24 cellular contexts compared by ENCODE assay signal in genomic region chr18:62418258-62418657, GRCh38.
DNase-seq lines count a peak whose midpoint lies in the region; ATAC-seq and FAIRE-seq lines count a peak whose summit lies in the region.
"Had no signal": no experiment of that assay in that cellular context is flagged by ENCODE, and none has a peak within 500 bp of the region (broad histone marks: within the 10 kb centered on the region; RNA-seq: fewer than 3 reads in every experiment).

No MANE protein-coding gene starts in this region.

- H3K4me3 Mint-ChIP-seq in activated naive CD4-positive, alpha-beta T cell treated with anti-CD3 and anti-CD28 coated beads, Interleukin-2, amount 50 U/mL, for 24 hours = no peak overlapping the region
- H3K4me3 Mint-ChIP-seq in activated CD8-positive, alpha-beta T cell treated with anti-CD3 and anti-CD28 coated beads, Interleukin-2, amount 10 ng/mL, durations not matched to agents 7 days and 5 days = no peak overlapping the region
- no peak overlapping the region for H3K4me3 Mint-ChIP-seq in stimulated activated effector memory CD8-positive, alpha-beta T cell treated with anti-CD3 and anti-CD28 coated beads, Interleukin-12 subunit alpha, Interleukin-12 subunit beta, amount 100 ng/mL, for 72 hours
- H3K4me3 Mint-ChIP-seq: type B pancreatic cell had no signal

- H3K27me3 Mint-ChIP-seq in activated naive CD4-positive, alpha-beta T cell treated with anti-CD3 and anti-CD28 coated beads, Interleukin-2, amount 50 U/mL, for 24 hours = peaks cover 1% of the 10 kb centered on the region
- peaks cover 2% of the 10 kb centered on the region for H3K27me3 Mint-ChIP-seq in activated CD8-positive, alpha-beta T cell treated with anti-CD3 and anti-CD28 coated beads, Interleukin-2, amount 10 ng/mL, durations not matched to agents 7 days and 5 days (ENCODE audit: low read depth)

- H3K27ac Mint-ChIP-seq in activated naive CD4-positive, alpha-beta T cell treated with anti-CD3 and anti-CD28 coated beads, Interleukin-2, amount 50 U/mL, for 24 hours = peak overlapping the region; percentile 15
- H3K27ac Mint-ChIP-seq in activated CD8-positive, alpha-beta T cell treated with anti-CD3 and anti-CD28 coated beads, Interleukin-2, amount 10 ng/mL, durations not matched to agents 7 days and 5 days = peak overlapping the region; percentile 78
- peak overlapping the region; percentile 48 for H3K27ac Mint-ChIP-seq in stimulated activated effector memory CD8-positive, alpha-beta T cell treated with anti-CD3 and anti-CD28 coated beads, Interleukin-12 subunit alpha, Interleukin-12 subunit beta, amount 100 ng/mL, for 72 hours
- H3K27ac Mint-ChIP-seq: type B pancreatic cell had no signal

- H3K36me3 Mint-ChIP-seq in activated naive CD4-positive, alpha-beta T cell treated with anti-CD3 and anti-CD28 coated beads, Interleukin-2, amount 50 U/mL, for 24 hours = no peaks in the 10 kb centered on the region
- peaks cover 11% of the 10 kb centered on the region for H3K36me3 Mint-ChIP-seq in activated CD8-positive, alpha-beta T cell treated with anti-CD3 and anti-CD28 coated beads, Interleukin-2, amount 10 ng/mL, durations not matched to agents 7 days and 5 days (ENCODE audit: low read depth)
- H3K36me3 Mint-ChIP-seq in stimulated activated effector memory CD8-positive, alpha-beta T cell treated with anti-CD3 and anti-CD28 coated beads, Interleukin-12 subunit alpha, Interleukin-12 subunit beta, amount 100 ng/mL, for 72 hours = peaks cover 6% of the 10 kb centered on the region
- H3K36me3 Mint-ChIP-seq: type B pancreatic cell had no signal

- H3K9me3 Mint-ChIP-seq in activated naive CD4-positive, alpha-beta T cell treated with anti-CD3 and anti-CD28 coated beads, Interleukin-2, amount 50 U/mL, for 24 hours = peaks cover 5% of the 10 kb centered on the region
- H3K9me3 Mint-ChIP-seq in activated CD8-positive, alpha-beta T cell treated with anti-CD3 and anti-CD28 coated beads, Interleukin-2, amount 10 ng/mL, durations not matched to agents 7 days and 5 days (ENCODE audit: insufficient read depth) = no peaks in the 10 kb centered on the region
- H3K9me3 Mint-ChIP-seq in stimulated activated effector memory CD8-positive, alpha-beta T cell treated with anti-CD3 and anti-CD28 coated beads, Interleukin-12 subunit alpha, Interleukin-12 subunit beta, amount 100 ng/mL, for 72 hours = peaks cover 2% of the 10 kb centered on the region

- DNase-seq in activated naive CD4-positive, alpha-beta T cell (lab: John Stamatoyannopoulos, UW) = no peak
- no peak for DNase-seq in GM18507 (ENCODE audit: extremely low spot score, insufficient read length, low read depth)
- DNase-seq in activated CD8-positive, alpha-beta T cell treated with anti-CD3 and anti-CD28 coated beads, Interleukin-2, amount 10 ng/mL, durations not matched to agents 7 days and 5 days = peak; percentile 40
- DNase-seq in stimulated activated effector memory CD8-positive, alpha-beta T cell treated with anti-CD3 and anti-CD28 coated beads, Interleukin-12 subunit alpha, Interleukin-12 subunit beta, amount 100 ng/mL, for 72 hours (ENCODE audit: low spot score in 2 of 2) = no peak
- DNase-seq in hepatic stellate cell (ENCODE audit: low spot score) = no peak
- DNase-seq: activated CD4-positive, CD25-positive, alpha-beta regulatory T cell treated with anti-CD3 and anti-CD28 coated beads, Interleukin-2, amount 50 U/mL, for 72 hours; activated naive CD4-positive, alpha-beta T cell treated with anti-CD3 and anti-CD28 coated beads, Interleukin-2, amount 50 U/mL, for 16 hours; C1 segment of cervical spinal cord; caudate nucleus; dermis blood vessel endothelial cell; DND-41; Karpas-422; NCI-H146; NCI-H446 treated with DMSO at 0.1 percent for 48 hours; NCI-H82; posterior cingulate gyrus; right lobe of liver; stimulated activated CD4-positive, alpha-beta T cell treated with anti-CD3 and anti-CD28 coated beads, Interleukin-2, amount 100 ng/mL, for 48 hours; substantia nigra had no signal

- ATAC-seq in activated CD8-positive, alpha-beta T cell treated with anti-CD3 and anti-CD28 coated beads, Interleukin-2, amount 10 ng/mL, durations not matched to agents 7 days and 5 days = no peak
- ATAC-seq in stimulated activated effector memory CD8-positive, alpha-beta T cell treated with anti-CD3 and anti-CD28 coated beads, Interleukin-12 subunit alpha, Interleukin-12 subunit beta, amount 100 ng/mL, for 72 hours = no peak
- ATAC-seq in HG02763 (IDR thresholded peaks at IDR 0.05; ENCODE audit: unreplicated experiment) = no peak
- ATAC-seq: right lobe of liver had no signal

- POLR2A ChIA-PET in activated CD8-positive, alpha-beta T cell treated with anti-CD3 and anti-CD28 coated beads, Interleukin-2, amount 10 ng/mL, durations not matched to agents 7 days and 5 days (lab: Charles Lee) = interaction anchor here (0.6 to 1.1 kb wide), 2 partner anchors 10 to 105 kb away, joined by 3 to 6 read pairs; partner anchors contain the start of gene ZCCHC2

- CTCF ChIA-PET in activated CD8-positive, alpha-beta T cell treated with anti-CD3 and anti-CD28 coated beads, Interleukin-2, amount 10 ng/mL, durations not matched to agents 7 days and 5 days (lab: Charles Lee) = interaction anchor here (0.7 to 1.7 kb wide), 6 partner anchors 8 to 591 kb away, joined by 3 to 11 read pairs (median 4); no protein-coding TSS in a partner anchor

- FAIRE-seq in GM18507 (lab: Jason Lieb, UNC) = peak; percentile 47
- FAIRE-seq: astrocyte, endometrium had no signal

- H3K4me1 Mint-ChIP-seq in activated naive CD4-positive, alpha-beta T cell treated with anti-CD3 and anti-CD28 coated beads, Interleukin-2, amount 50 U/mL, for 24 hours = peaks cover 47% of the 10 kb centered on the region
- H3K4me1 Mint-ChIP-seq in activated CD8-positive, alpha-beta T cell treated with anti-CD3 and anti-CD28 coated beads, Interleukin-2, amount 10 ng/mL, durations not matched to agents 7 days and 5 days (ENCODE audit: low read depth) = peaks cover 46% of the 10 kb centered on the region
- peaks cover 49% of the 10 kb centered on the region for H3K4me1 Mint-ChIP-seq in stimulated activated effector memory CD8-positive, alpha-beta T cell treated with anti-CD3 and anti-CD28 coated beads, Interleukin-12 subunit alpha, Interleukin-12 subunit beta, amount 100 ng/mL, for 72 hours

Comparison
In these comparisons a context has a peak if more than half of its experiments do, and no peak if none do; other contexts are left out.
1. H3K27ac Mint-ChIP-seq: peak in every context shown above with its lines; median percentile 78 in activated CD8-positive, alpha-beta T cell treated with anti-CD3 and anti-CD28 coated beads, Interleukin-2, amount 10 ng/mL, durations not matched to agents 7 days and 5 days; 48 in stimulated activated effector memory CD8-positive, alpha-beta T cell treated with anti-CD3 and anti-CD28 coated beads, Interleukin-12 subunit alpha, Interleukin-12 subunit beta, amount 100 ng/mL, for 72 hours; 15 in activated naive CD4-positive, alpha-beta T cell treated with anti-CD3 and anti-CD28 coated beads, Interleukin-2, amount 50 U/mL, for 24 hours.